In genomic region chr15:63322541-63322940, GRCh38 we compare ENCODE assay signal across 1 cellular context.
TF ChIP-seq lines count a peak whose summit lies in the region.

No MANE protein-coding gene starts in this region.

TF ChIP-seq in HepG2, 621 proteins besides CTCF, POLR2A, EP300 and RAD21:
- TF ChIP-seq LCORL (IDR thresholded peaks at IDR 0.05) (peak; percentile 57; the same call in 1 of the 2 replicates), LCORL (CRISPR knock-in tag; IDR thresholded peaks at IDR 0.05) (no peak), TSC22D2 (CRISPR knock-in tag; IDR thresholded peaks at IDR 0.05; ENCODE audit: borderline replicate concordance) (no peak), AKAP8 (CRISPR knock-in tag; IDR thresholded peaks at IDR 0.05) (no peak), ZNF264 (CRISPR knock-in tag; IDR thresholded peaks at IDR 0.05) (no peak)
- TF ChIP-seq, protein P1, sequence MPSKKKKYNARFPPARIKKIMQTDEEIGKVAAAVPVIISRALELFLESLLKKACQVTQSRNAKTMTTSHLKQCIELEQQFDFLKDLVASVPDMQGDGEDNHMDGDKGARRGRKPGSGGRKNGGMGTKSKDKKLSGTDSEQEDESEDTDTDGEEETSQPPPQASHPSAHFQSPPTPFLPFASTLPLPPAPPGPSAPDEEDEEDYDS (CRISPR knock-in tag; IDR thresholded peaks at IDR 0.05) = no peak
